Comparison of ENCODE assay signal across 8 cellular contexts in genomic region chr18:36809590-36810381, GRCh38. TPM values are rescaled to one million over a fixed set of nuclear protein-coding genes. Genes with fewer than 3 reads are reported as not detected.
DNase-seq lines count a peak whose midpoint lies in the region; ATAC-seq and TF ChIP-seq lines count a peak whose summit lies in the region.
"Had no signal": no experiment of that assay in that cellular context is flagged by ENCODE, and none has a peak within 500 bp of the region (broad histone marks: within the 10 kb centered on the region; RNA-seq: fewer than 3 reads in every experiment).

No MANE protein-coding gene starts in this region.

- no peak overlapping the region for H3K4me3 ChIP-seq in GM06990 (replicated peaks; ENCODE audit: low read depth, low read length)
- no peak overlapping the region for H3K4me3 ChIP-seq in fibroblast of pulmonary artery (replicated peaks; ENCODE audit: low read depth, low read length)
- no peak overlapping the region for H3K4me3 ChIP-seq in neutrophil (ENCODE audit: low read depth in 1 of 2, low read length in 1 of 2)

- peak; percentile 97 for ATAC-seq in GM21723 (IDR thresholded peaks at IDR 0.05; ENCODE audit: unreplicated experiment)

- H3K27ac ChIP-seq in neutrophil, result no peak overlapping the region
- H3K27ac ChIP-seq: epithelial cell of prostate had no signal

- DNase-seq in GM06990 (ENCODE audit: extremely low read depth, insufficient read length), result no peak
- peak; percentile 48 for DNase-seq in HT1080 (ENCODE audit: low read depth)
- peak; percentile 83 for DNase-seq in NCI-H82 (lab: John Stamatoyannopoulos, UW)
- peak; percentile 20 for DNase-seq in activated CD8-positive, alpha-beta memory T cell treated with anti-CD3 and anti-CD28 coated beads, Interleukin-2, amount 50 U/mL, for 4 hours
- DNase-seq in fibroblast of pulmonary artery (ENCODE audit: low read depth), result peak; percentile 81

- no peaks in the 10 kb centered on the region for H3K9me3 ChIP-seq in neutrophil

- H3K4me1 ChIP-seq in neutrophil (ENCODE audit: control insufficient read depth in 1 of 2, insufficient read depth in 1 of 2, low read depth in 1 of 2, low read length in 1 of 2), result no peaks in the 10 kb centered on the region

- H3K36me3 ChIP-seq in GM06990 (ENCODE audit: control insufficient read depth, insufficient read depth, low read length), result peaks cover 8% of the 10 kb centered on the region
- H3K36me3 ChIP-seq in neutrophil, result peaks cover 17% of the 10 kb centered on the region

- H3K27me3 ChIP-seq in GM06990 (replicated peaks; ENCODE audit: control insufficient read depth, insufficient read depth, low read length) (no peaks in the 10 kb centered on the region), neutrophil (no peaks in the 10 kb centered on the region)

- TF ChIP-seq CTCF in GM06990 (IDR thresholded peaks at IDR 0.05; ENCODE audit: insufficient read depth, low read length, poor library complexity, severe bottlenecking), result peak; percentile 78
- peak; percentile 85 for TF ChIP-seq CTCF in fibroblast of pulmonary artery (IDR thresholded peaks at IDR 0.05; ENCODE audit: low read length, missing control alignments)
- TF ChIP-seq CTCF in neutrophil (IDR thresholded peaks at IDR 0.05), result peak; percentile 74

RNA-seq across cellular contexts. Expression of gene TPGS2, which starts 19.0 kb away (rescaled TPM):
- 114 and 123 TPM in 2 replicates for total RNA-seq in HT1080 (2014; rRNA removed; shearing (Covaris generic))
- 158 and 162 TPM in 2 replicates for polyA plus RNA-seq in HT1080 (2015; cell fraction: cytosol; rRNA removed)
- 44.9 and 47.3 TPM in 2 replicates for polyA plus RNA-seq in HT1080 (2015; cell fraction: nucleus; rRNA removed)

RNA-seq across cellular contexts. Expression of gene KIAA1328, which starts 19.1 kb away (rescaled TPM):
- 1.2 and 1.4 TPM in 2 replicates for total RNA-seq in HT1080 (2014; rRNA removed; shearing (Covaris generic))
- polyA plus RNA-seq in HT1080 (2015; cell fraction: cytosol; rRNA removed), result 0.94 and 2.7 TPM in 2 replicates
- polyA plus RNA-seq in HT1080 (2015; cell fraction: nucleus; rRNA removed), result 3.5 and 4.2 TPM in 2 replicates
